ENCODE assay signal across 20 cellular contexts in the genomic region with DNA sequence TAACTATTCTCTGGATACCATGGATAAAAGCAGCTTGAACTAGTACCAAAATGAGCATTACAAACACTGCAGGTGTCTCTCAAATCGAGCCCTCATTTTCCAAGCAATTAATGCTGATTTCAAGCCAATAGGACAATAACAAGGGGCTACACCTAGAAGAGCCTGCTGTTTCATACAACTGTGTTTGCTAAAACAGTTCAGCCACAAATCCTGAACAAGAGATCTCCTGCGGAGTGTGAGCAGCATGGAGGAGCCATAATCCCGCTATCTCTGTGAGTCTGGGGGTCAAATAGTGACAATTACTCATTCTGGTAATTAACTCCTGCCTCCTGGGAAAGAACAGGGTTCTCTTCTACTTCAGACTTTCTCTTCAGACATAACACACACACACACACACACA.
DNase-seq lines count a peak whose midpoint lies in the region; ATAC-seq and TF ChIP-seq lines count a peak whose summit lies in the region.
"Had no signal": no experiment of that assay in that cellular context is flagged by ENCODE, and none has a peak within 500 bp of the region (broad histone marks: within the 10 kb centered on the region; RNA-seq: fewer than 3 reads in every experiment).

No MANE protein-coding gene starts in this region.

- no peak for TF ChIP-seq POLR2A in prostate gland (IDR thresholded peaks at IDR 0.05)

- POLR2A ChIA-PET in T-cell (lab: Charles Lee): no interaction called here

- no peak overlapping the region for H3K27ac Mint-ChIP-seq in T-cell
- H3K27ac Mint-ChIP-seq: B cell, CD14-positive monocyte had no signal

- CTCF ChIA-PET in T-cell (lab: Charles Lee): no interaction called here

- WGBS in prostate gland: 79% methylated on average over 3 of the region's 3 CpGs

- intact Hi-C loops in prostate gland (cut with DNase I): no loop called here

- no peak for ATAC-seq in T-cell (replicated peaks in 1 of 4)
- ATAC-seq: Panc1 had no signal

- no peaks in the 10 kb centered on the region for H3K27me3 ChIP-seq in prostate gland (replicated peaks; ENCODE audit: insufficient read depth)

- no peaks in the 10 kb centered on the region for H3K4me1 ChIP-seq in prostate gland (replicated peaks)

- no peaks in the 10 kb centered on the region for H3K27me3 Mint-ChIP-seq in T-cell
- H3K27me3 Mint-ChIP-seq: B cell had no signal

- no peaks in the 10 kb centered on the region for H3K9me3 ChIP-seq in prostate gland
- H3K9me3 ChIP-seq: SK-N-SH had no signal

- H3K9me3 Mint-ChIP-seq in T-cell: peaks cover 0 to 12% (median 9%) of the 10 kb centered on the region in 3 donors

- DNase-seq in COR-L47 (lab: John Stamatoyannopoulos, UW): peak; percentile 77
- DNase-seq in NCI-H146 (lab: John Stamatoyannopoulos, UW): peak; percentile 90
- DNase-seq in NCI-H748 (lab: John Stamatoyannopoulos, UW; ENCODE audit: unreplicated experiment): peak; percentile 92
- peak; percentile 12 for DNase-seq in iPS-NIHi7 (ENCODE audit: extremely low spot score)
- DNase-seq in NCI-H1105 treated with DMSO at 0.1 percent for 48 hours (lab: John Stamatoyannopoulos, UW): no peak
- no peak for DNase-seq in prostate gland (ENCODE audit: low spot score)
- DNase-seq in T-cell: no peak
- DNase-seq in G401 (ENCODE audit: low spot score): no peak
- DNase-seq: DMS53, GF-D8, KG1, NCI-H1436 treated with DMSO at 0.1 percent for 48 hours, NCI-H2029 treated with DMSO at 0.1 percent for 48 hours, NCI-H226, NCI-H526, SIG-M5, SK-N-SH had no signal

- H3K4me1 Mint-ChIP-seq in T-cell: no peaks in the 10 kb centered on the region
- H3K4me1 Mint-ChIP-seq: B cell, CD14-positive monocyte had no signal

- H3K36me3 Mint-ChIP-seq in T-cell: no peaks in the 10 kb centered on the region
- H3K36me3 Mint-ChIP-seq: CD14-positive monocyte had no signal

- TF ChIP-seq CTCF in prostate gland (IDR thresholded peaks at IDR 0.05): no peak

- H3K36me3 ChIP-seq in prostate gland: no peaks in the 10 kb centered on the region

- H3K4me3 Mint-ChIP-seq in T-cell: no peak overlapping the region
- H3K4me3 Mint-ChIP-seq: B cell, CD14-positive monocyte had no signal

- H3K27ac ChIP-seq in prostate gland: no peak overlapping the region

- no peak overlapping the region for H3K4me3 ChIP-seq in prostate gland

- in situ Hi-C loops in G401 (cut with HindIII; ENCODE audit: low sequenced_read_pairs): no loop called here

Comparison
In these comparisons a context has a peak if more than half of its experiments do, and no peak if none do; other contexts are left out.
1. DNase-seq: peak in COR-L47 (single experiment), NCI-H146 (single experiment), NCI-H748 (single experiment) and iPS-NIHi7 (single experiment); none in NCI-H1105 treated with DMSO at 0.1 percent for 48 hours (single experiment), prostate gland (single experiment), T-cell (0 of 34) and G401 (single experiment).